18 cellular contexts compared by ENCODE assay signal in the genomic region with DNA sequence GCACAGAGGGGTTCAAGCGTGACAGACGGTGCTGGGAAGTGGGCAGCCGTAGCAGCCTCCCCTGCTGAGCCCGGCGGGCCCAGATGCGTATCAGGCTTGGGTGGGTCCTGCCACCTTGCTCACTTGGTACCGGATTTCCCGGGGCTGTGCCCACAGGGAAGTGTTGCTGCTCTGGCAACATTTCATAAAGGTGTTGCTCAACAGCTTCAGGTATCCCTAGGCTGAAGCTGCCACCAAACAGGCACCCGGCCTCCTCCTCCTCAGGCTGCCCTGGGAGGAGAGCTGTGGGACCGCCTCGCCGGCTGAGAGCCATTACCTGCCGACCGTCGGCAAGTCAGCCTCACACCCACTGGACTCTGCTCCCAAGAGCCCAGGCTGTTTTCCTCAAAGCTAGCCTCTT. TPM values are rescaled to one million over a fixed set of nuclear protein-coding genes. Genes with fewer than 3 reads are reported as not detected.
A peak's percentile ranks its signal among the peaks of the same experiment; 100 is the strongest.
DNase-seq lines count a peak whose midpoint lies in the region; ATAC-seq and TF ChIP-seq lines count a peak whose summit lies in the region.
"Had no signal": no experiment of that assay in that cellular context is flagged by ENCODE, and none has a peak within 500 bp of the region (broad histone marks: within the 10 kb centered on the region; RNA-seq: fewer than 3 reads in every experiment).

No MANE protein-coding gene starts in this region.

- no peaks in the 10 kb centered on the region for H3K9me3 Mint-ChIP-seq in neural crest cell
- H3K9me3 Mint-ChIP-seq in progenitor cell of endocrine pancreas (ENCODE audit: low read depth), result no peaks in the 10 kb centered on the region

- intact Hi-C loops in Right ventricle myocardium inferior (cut with DNase I), result no loop called here

- no peak overlapping the region for H3K4me3 ChIP-seq in right atrium auricular region
- H3K4me3 ChIP-seq: BLaER1 treated with 17β-estradiol and CSF1 and Interleukin-3, amounts not matched to agents 10 nM and 100 nM had no signal

- H3K4me3 Mint-ChIP-seq in neural crest cell (no peak overlapping the region), progenitor cell of endocrine pancreas (ENCODE audit: low read depth) (no peak overlapping the region)

- H3K27ac Mint-ChIP-seq in neural crest cell (ENCODE audit: unreplicated experiment) (peak overlapping the region; percentile 11), progenitor cell of endocrine pancreas (no peak overlapping the region)

- no peak for TF ChIP-seq CTCF in right atrium auricular region (IDR thresholded peaks at IDR 0.05)
- TF ChIP-seq CTCF in neural crest cell (conservative IDR thresholded peaks at IDR 0.05), result no peak
- TF ChIP-seq CTCF in progenitor cell of endocrine pancreas (IDR thresholded peaks at IDR 0.05; ENCODE audit: unreplicated experiment), result no peak

- no peak for ATAC-seq in Right ventricle myocardium inferior
- peak; percentile 69 for ATAC-seq in left lobe of liver
- no peak for ATAC-seq in HG02885 (IDR thresholded peaks at IDR 0.05; ENCODE audit: poor library complexity, unreplicated experiment)
- ATAC-seq: PC-3 had no signal

- DNase-seq in Right ventricle myocardium inferior (ENCODE audit: missing footprints) (peak; percentile 27), right atrium auricular region (ENCODE audit: low spot score) (no peak), left lobe of liver (ENCODE audit: low spot score) (no peak), neural crest cell (ENCODE audit: low read depth, low spot score) (no peak), cerebellum (ENCODE audit: low spot score) (no peak), progenitor cell of endocrine pancreas (ENCODE audit: low spot score, unreplicated experiment) (no peak), NCI-H1417 treated with DMSO at 0.1 percent for 48 hours (lab: John Stamatoyannopoulos, UW) (no peak)
- DNase-seq: DMS153, EL, Karpas-422, MM.1S, NCI-H1105 treated with DMSO at 0.1 percent for 48 hours, NCI-H187 treated with DMSO at 0.1 percent for 48 hours, NCI-H446 treated with DMSO at 0.1 percent for 48 hours, NCI-H748 treated with DMSO at 0.1 percent for 48 hours, PC-3 had no signal

- no peak overlapping the region for H3K27ac ChIP-seq in right atrium auricular region
- H3K27ac ChIP-seq: BLaER1 treated with 17β-estradiol and CSF1 and Interleukin-3, amounts not matched to agents 10 nM and 100 nM had no signal

- H3K27me3 ChIP-seq in right atrium auricular region, result no peaks in the 10 kb centered on the region
- H3K27me3 ChIP-seq: BLaER1 treated with 17β-estradiol and CSF1 and Interleukin-3, amounts not matched to agents 10 nM and 100 nM had no signal

- no peaks in the 10 kb centered on the region for H3K4me1 ChIP-seq in right atrium auricular region
- H3K4me1 ChIP-seq: BLaER1 treated with 17β-estradiol and CSF1 and Interleukin-3, amounts not matched to agents 10 nM and 100 nM had no signal

- H3K4me1 Mint-ChIP-seq in neural crest cell, result peaks cover 5% of the 10 kb centered on the region
- no peaks in the 10 kb centered on the region for H3K4me1 Mint-ChIP-seq in progenitor cell of endocrine pancreas (ENCODE audit: low read depth)

- H3K9me3 ChIP-seq in right atrium auricular region, result no peaks in the 10 kb centered on the region
- H3K9me3 ChIP-seq: BLaER1 treated with 17β-estradiol and CSF1 and Interleukin-3, amounts not matched to agents 10 nM and 100 nM had no signal

- H3K36me3 ChIP-seq in right atrium auricular region, result peaks cover 13% of the 10 kb centered on the region

- H3K27me3 Mint-ChIP-seq in neural crest cell (ENCODE audit: low read depth), result no peaks in the 10 kb centered on the region
- no peaks in the 10 kb centered on the region for H3K27me3 Mint-ChIP-seq in progenitor cell of endocrine pancreas

- peaks cover 21% of the 10 kb centered on the region for H3K36me3 Mint-ChIP-seq in neural crest cell (ENCODE audit: low read depth)
- peaks cover 14% of the 10 kb centered on the region for H3K36me3 Mint-ChIP-seq in progenitor cell of endocrine pancreas (ENCODE audit: insufficient read depth)

RNA-seq across cellular contexts. Expression of gene PSMG4, which starts 11.5 kb away (rescaled TPM):
- 9.1 TPM for total RNA-seq in Right ventricle myocardium inferior
- total RNA-seq in right atrium auricular region, result 10 to 100 TPM in 1 of 2 donors, 1 to 10 TPM in 1; 4.4 to 10.4 TPM
- 11.9 TPM for total RNA-seq in left lobe of liver
- 26.3 and 27.9 TPM in 2 replicates for total RNA-seq in neural crest cell
- total RNA-seq in cerebellum, result 40.9 TPM
- total RNA-seq in progenitor cell of endocrine pancreas, result 17.7 and 18.9 TPM in 2 replicates

RNA-seq across cellular contexts. Expression of gene TUBB2B, which starts 42.8 kb away (rescaled TPM):
- total RNA-seq in Right ventricle myocardium inferior, result 0.97 TPM
- 1 to 10 TPM; 2.2 to 2.4 TPM for total RNA-seq in right atrium auricular region
- 2.1 TPM for total RNA-seq in left lobe of liver
- 655 and 665 TPM in 2 replicates for total RNA-seq in neural crest cell
- total RNA-seq in cerebellum, result 1,395 TPM
- 268 and 276 TPM in 2 replicates for total RNA-seq in progenitor cell of endocrine pancreas

Comparison
In these comparisons a context has a peak if more than half of its experiments do, and no peak if none do; other contexts are left out.
1. RNA of gene TUBB2B, which starts 42.8 kb away (total RNA-seq): 1,395 TPM in cerebellum (single experiment), 655 to 665 TPM in neural crest cell and 268 to 276 TPM in progenitor cell of endocrine pancreas; 2.2 to 2.4 TPM in right atrium auricular region, 2.1 TPM in left lobe of liver (single experiment) and 0.97 TPM in Right ventricle myocardium inferior (single experiment); every median in the first group is over 10 times any median in the second.